8 cellular contexts compared by ENCODE assay signal in the genomic region with DNA sequence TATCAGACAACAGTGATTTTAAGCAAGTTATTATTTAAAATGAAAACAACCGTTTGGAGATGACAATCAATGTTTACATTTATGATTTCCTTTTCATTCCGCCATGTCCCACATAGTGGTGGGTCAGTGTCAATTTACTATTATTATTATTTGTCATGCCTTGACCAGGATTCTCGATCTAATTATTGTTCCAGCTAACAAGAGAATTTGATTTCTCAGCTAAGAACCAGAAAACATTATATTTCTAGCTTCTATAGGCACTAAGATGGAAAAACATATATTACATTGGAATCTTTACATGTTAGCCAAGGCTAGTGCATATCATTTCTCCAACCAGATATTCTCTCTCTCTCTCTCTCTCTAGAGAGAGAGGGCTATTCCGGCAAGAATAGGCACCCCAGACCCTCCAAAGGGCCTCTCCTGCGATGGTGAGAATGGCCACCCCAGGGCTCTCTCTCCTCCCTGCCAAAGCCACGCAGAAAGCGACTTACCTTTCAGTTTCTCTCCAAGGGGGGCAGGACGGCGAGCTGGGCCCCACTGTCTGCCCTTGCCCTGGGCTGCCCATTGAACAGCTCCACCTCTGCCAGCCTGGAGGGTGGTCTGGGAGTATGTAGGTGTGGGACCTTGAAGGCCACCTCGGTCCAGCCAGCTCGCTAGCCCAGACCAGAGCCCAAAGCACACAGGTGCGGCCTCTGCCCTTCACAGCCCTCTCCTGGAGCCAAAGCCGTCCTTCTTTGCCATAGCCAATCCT. TPM values are rescaled to one million over a fixed set of nuclear protein-coding genes. Genes with fewer than 3 reads are reported as not detected.
DNase-seq lines count a peak whose midpoint lies in the region; ATAC-seq, FAIRE-seq and TF ChIP-seq lines count a peak whose summit lies in the region.

No MANE protein-coding gene starts in this region.

- H3K36me3 ChIP-seq in HepG2 (replicated peaks in 1 of 2; ENCODE audit: control insufficient read depth in 1 of 2, insufficient read depth in 2 of 2, low read length in 2 of 2) (no peaks in the 10 kb centered on the region; a peak in 2 of 5 replicates), right lobe of liver (no peaks in the 10 kb centered on the region), WERI-Rb-1 (no peaks in the 10 kb centered on the region), mesenchymal stem cell (ENCODE audit: control insufficient read depth in 1 of 2, insufficient read depth in 2 of 2, low read depth in 1 of 2, low read length in 2 of 2) (peaks cover 12 to 34% of the 10 kb centered on the region in 2 experiments), vagina (no peaks in the 10 kb centered on the region)
- no peaks in the 10 kb centered on the region for H3K36me3 ChIP-seq in effector memory CD4-positive, alpha-beta T cell (ENCODE audit: control insufficient read depth, insufficient read depth, low read length)

- H2AFZ ChIP-seq in HepG2 (ENCODE audit: low read length) (peak overlapping the region; percentile 89), mesenchymal stem cell (ENCODE audit: low read depth, low read length) (no peak overlapping the region)

- H3K4me1 ChIP-seq in HepG2 (ENCODE audit: insufficient read depth, low read length) (peaks cover 40% of the 10 kb centered on the region), right lobe of liver (peaks cover 0 to 7% (median 4%) of the 10 kb centered on the region in 4 donors), mesenchymal stem cell (ENCODE audit: control insufficient read depth, insufficient read depth, low read depth, low read length) (peaks cover 13% of the 10 kb centered on the region), vagina (peaks cover 55% of the 10 kb centered on the region)
- H3K4me1 ChIP-seq in effector memory CD4-positive, alpha-beta T cell (ENCODE audit: control insufficient read depth, insufficient read depth, low read length, poor library complexity, severe bottlenecking) = peaks cover 31% of the 10 kb centered on the region

- H2BK15ac ChIP-seq in mesenchymal stem cell (ENCODE audit: low read depth, poor library complexity, severe bottlenecking) = no peak overlapping the region

- H3K4ac ChIP-seq in mesenchymal stem cell (ENCODE audit: low read depth in 1 of 2, low read length in 2 of 2) = no peak overlapping the region

- H3K27ac ChIP-seq in HepG2 (ENCODE audit: extremely low read length, insufficient read depth, low read length) (peak overlapping the region; percentile 47), right lobe of liver (no peak overlapping the region), WERI-Rb-1 (peak overlapping the region; percentile 68), mesenchymal stem cell (ENCODE audit: low read length, poor library complexity, severe bottlenecking) (no peak overlapping the region), vagina (peak overlapping the region; percentile 84)
- H3K27ac ChIP-seq in effector memory CD4-positive, alpha-beta T cell (ENCODE audit: insufficient read depth, low read length, poor library complexity, severe bottlenecking) = no peak overlapping the region

- H4K8ac ChIP-seq in mesenchymal stem cell (ENCODE audit: low read length) = no peak overlapping the region

- no peak overlapping the region for H2BK5ac ChIP-seq in mesenchymal stem cell (ENCODE audit: low read depth, low read length, poor library complexity, severe bottlenecking)

- H3K4me3 ChIP-seq in HepG2 (replicated peaks in 1 of 3; ENCODE audit: insufficient read depth in 1 of 3, low read depth in 2 of 3, low read length in 3 of 3) (peak overlapping the region; percentile 80 to 88 (median 85)), right lobe of liver (peak overlapping the region in 1 of 3 donors; percentile 37), WERI-Rb-1 (ENCODE audit: low read depth, low read length) (peak overlapping the region; percentile 56), mesenchymal stem cell (ENCODE audit: insufficient read depth in 1 of 2, low read depth in 1 of 2, low read length in 2 of 2) (peak overlapping the region in 1 of 2 experiments; percentile 82), vagina (peak overlapping the region; percentile 49 to 57)
- no peak overlapping the region for H3K4me3 ChIP-seq in effector memory CD4-positive, alpha-beta T cell (ENCODE audit: insufficient read depth, low read depth, low read length, poor library complexity, severe bottlenecking)

- no peak overlapping the region for H2AK5ac ChIP-seq in mesenchymal stem cell (ENCODE audit: low read length, severe bottlenecking)

- H3K27me3 ChIP-seq in HepG2 (ENCODE audit: control insufficient read depth in 1 of 2, insufficient read depth in 2 of 2, low read length in 2 of 2) = peaks cover 3 to 38% of the 10 kb centered on the region in 2 experiments
- H3K27me3 ChIP-seq in right lobe of liver = peaks cover 30 to 68% of the 10 kb centered on the region in 2 donors
- peaks cover 50% of the 10 kb centered on the region for H3K27me3 ChIP-seq in WERI-Rb-1 (ENCODE audit: insufficient read depth, low read depth, severe bottlenecking)
- H3K27me3 ChIP-seq in mesenchymal stem cell (ENCODE audit: control insufficient read depth in 1 of 2, insufficient read depth in 1 of 2, low read length in 2 of 2) = peaks cover 0 to 53% of the 10 kb centered on the region in 2 experiments
- no peaks in the 10 kb centered on the region for H3K27me3 ChIP-seq in vagina
- peaks cover 78% of the 10 kb centered on the region for H3K27me3 ChIP-seq in effector memory CD4-positive, alpha-beta T cell (replicated peaks; ENCODE audit: control insufficient read depth, insufficient read depth, low read length, poor library complexity, severe bottlenecking)

- no peak for FAIRE-seq in HepG2 (lab: Jason Lieb, UNC)

- H3K23ac ChIP-seq in mesenchymal stem cell (ENCODE audit: low read length in 2 of 2) = no peak overlapping the region

- no TSS peak for BruUV-seq in HepG2 (replicated peaks; lab: Mats Ljungman, UMichigan)

- no peak overlapping the region for H2BK120ac ChIP-seq in mesenchymal stem cell (ENCODE audit: low read depth, low read length)

- in situ Hi-C loops in HepG2 (cut with HindIII; ENCODE audit: extremely low pct_ligation_motif_present, low pct_unique_long_range_greater_than_20kb) = loop anchor here (25.0 kb wide), 1 partner anchor 1063 kb away; no protein-coding TSS in a partner anchor

- H3K14ac ChIP-seq in mesenchymal stem cell (ENCODE audit: low read length in 2 of 2) = no peak overlapping the region

- peaks cover 25% of the 10 kb centered on the region for H3K79me1 ChIP-seq in mesenchymal stem cell (replicated peaks; ENCODE audit: low read length, poor library complexity, severe bottlenecking)

- H2BK12ac ChIP-seq in mesenchymal stem cell (ENCODE audit: low read length in 2 of 2) = peak overlapping the region in 1 of 2 experiments; percentile 38

- H3K4me2 ChIP-seq in HepG2 (ENCODE audit: low read depth, low read length) (peak overlapping the region; percentile 88), mesenchymal stem cell (ENCODE audit: low read length, poor library complexity, severe bottlenecking) (no peak overlapping the region)

- 11% methylated on average over 8 of the region's 13 CpGs for WGBS in HepG2 (ENCODE audit: low lambda C conversion rate)
- WGBS in right lobe of liver (ENCODE audit: insufficient coverage, low coverage, low lambda C conversion rate, missing lambda C conversion rate) = 33% methylated on average over 8 of the region's 13 CpGs
- WGBS in mesenchymal stem cell = 66% methylated on average over 6 of the region's 13 CpGs

- H3K79me2 ChIP-seq in HepG2 (ENCODE audit: insufficient read depth, low read length) = peaks cover 5% of the 10 kb centered on the region

- H4K91ac ChIP-seq in mesenchymal stem cell (ENCODE audit: low read length) = no peak overlapping the region

- intact Hi-C loops in HepG2 (cut with micrococcal nuclease; ENCODE audit: unreplicated experiment) (no loop called here), right lobe of liver (cut with DNase I) (loop anchor here in 1 of 2 donors (10.0 kb wide), 1 partner anchor 775 kb away; no protein-coding TSS in a partner anchor), vagina (cut with DNase I) (loop anchor here (10.0 kb wide), 1 partner anchor 945 kb away; a partner anchor contains a TSS)

- DNase-seq in HepG2 (ENCODE audit: low spot score) = no peak
- DNase-seq in right lobe of liver = no peak
- DNase-seq in WERI-Rb-1 = no peak
- no peak for DNase-seq in mesenchymal stem cell
- DNase-seq in vagina (ENCODE audit: extremely low spot score in 2 of 2) = peak in 1 of 2 donors; percentile 88
- DNase-seq in COLO829 (ENCODE audit: low spot score) = no peak
- DNase-seq in effector memory CD4-positive, alpha-beta T cell = no peak

- peak overlapping the region; percentile 76 for H3K9ac ChIP-seq in HepG2 (ENCODE audit: insufficient read depth, low read depth, low read length)
- H3K9ac ChIP-seq in mesenchymal stem cell (ENCODE audit: low read length) = peak overlapping the region; percentile 90

- TF ChIP-seq RAD21 in HepG2 (CRISPR knock-in tag; IDR thresholded peaks at IDR 0.05) = no peak

- no peak overlapping the region for H3K18ac ChIP-seq in mesenchymal stem cell (ENCODE audit: low read depth in 1 of 2, low read length in 2 of 2)

- TF ChIP-seq EP300 in HepG2 (IDR thresholded peaks at IDR 0.05; ENCODE audit: low read depth in 2 of 2, low read length in 2 of 2) (no peak), HepG2 (CRISPR knock-in tag; IDR thresholded peaks at IDR 0.05; ENCODE audit: borderline replicate concordance) (no peak)

- TF ChIP-seq CTCF in HepG2 (CRISPR knock-in tag; IDR thresholded peaks at IDR 0.05) = no peak
- no peak for TF ChIP-seq CTCF in right lobe of liver (IDR thresholded peaks at IDR 0.05)
- no peak for TF ChIP-seq CTCF in WERI-Rb-1 (IDR thresholded peaks at IDR 0.05; ENCODE audit: low read depth, low read length)
- TF ChIP-seq CTCF in vagina (IDR thresholded peaks at IDR 0.05) = no peak

- peak; percentile 73 for ATAC-seq in HepG2
- no peak for ATAC-seq in right lobe of liver
- no peak for ATAC-seq in HG02610 (IDR thresholded peaks at IDR 0.05; ENCODE audit: unreplicated experiment)

- CTCF ChIA-PET in HepG2 (lab: Yijun Ruan, JAX; ENCODE audit: low intra/inter-chr PET ratio, low total read pairs) = interaction anchor here (1.7 kb wide), 1 partner anchor 11 kb away, joined by 13 read pairs; no protein-coding TSS in a partner anchor

- H4K20me1 ChIP-seq in HepG2 (ENCODE audit: insufficient read depth, low read length) = no peaks in the 10 kb centered on the region

- TF ChIP-seq POLR2A in HepG2 (IDR thresholded peaks at IDR 0.05; ENCODE audit: insufficient read depth in 1 of 2, low read depth in 2 of 2, low read length in 2 of 2) (no peak), right lobe of liver (IDR thresholded peaks at IDR 0.05) (no peak), vagina (IDR thresholded peaks at IDR 0.05) (no peak)

- H3K9me3 ChIP-seq in HepG2 (ENCODE audit: low read length) = no peaks in the 10 kb centered on the region
- H3K9me3 ChIP-seq in right lobe of liver = no peaks in the 10 kb centered on the region
- no peaks in the 10 kb centered on the region for H3K9me3 ChIP-seq in WERI-Rb-1 (ENCODE audit: severe bottlenecking)
- no peaks in the 10 kb centered on the region for H3K9me3 ChIP-seq in mesenchymal stem cell (ENCODE audit: control insufficient read depth, low read length)
- H3K9me3 ChIP-seq in vagina = no peaks in the 10 kb centered on the region
- H3K9me3 ChIP-seq in effector memory CD4-positive, alpha-beta T cell (ENCODE audit: control insufficient read depth, low read length) = no peaks in the 10 kb centered on the region

- POLR2A ChIA-PET in HepG2 (lab: Yijun Ruan, JAX) = interaction anchor here (1.2 to 1.9 kb wide), 7 partner anchors 8 to 286 kb away, joined by 3 to 10 read pairs (median 6); a partner anchor contains a TSS

RNA-seq across cellular contexts. Expression of a gene that starts 2.4 kb away (rescaled TPM):
- 2.1 and 2.9 TPM in 2 replicates for total RNA-seq in HepG2 (2016; rRNA removed; fragmentation: Illumina TruSeq; extraction: Trizol)
- total RNA-seq in HepG2 (2016; cell fraction: cytosol; rRNA removed; fragmentation: Illumina TruSeq; extraction: Trizol; ENCODE audit: low read depth) = 0.51 and 0.71 TPM in 2 replicates
- 1.7 and 2.6 TPM in 2 replicates for total RNA-seq in HepG2 (2016; cell fraction: insoluble cytoplasmic fraction; rRNA removed; fragmentation: Illumina TruSeq; extraction: Trizol)
- 1.6 and 1.9 TPM in 2 replicates for total RNA-seq in HepG2 (2016; cell fraction: membrane; rRNA removed; fragmentation: Illumina TruSeq; extraction: Trizol)
- 3.5 and 4.8 TPM in 2 replicates for total RNA-seq in HepG2 (2016; cell fraction: nucleus; rRNA removed; fragmentation: Illumina TruSeq; extraction: Trizol)
- 4.3 and 4.6 TPM in 2 replicates for polyA plus RNA-seq in HepG2 (2011; rRNA removed)
- 1.3 and 1.5 TPM in 2 replicates for polyA plus RNA-seq in HepG2 (2011; cell fraction: cytosol; rRNA removed)
- 12.3 and 16.6 TPM in 2 replicates for polyA plus RNA-seq in HepG2 (2011; cell fraction: nucleus; rRNA removed)
- 3.8 and 6.3 TPM in 2 replicates for polyA plus RNA-seq in HepG2 (2012)
- polyA plus RNA-seq in HepG2 (2016; cell fraction: cytosol; fragmentation: Illumina TruSeq; extraction: Trizol; ENCODE audit: low read depth) = 0.74 and 0.97 TPM in 2 replicates
- polyA plus RNA-seq in HepG2 (2016; cell fraction: insoluble cytoplasmic fraction; fragmentation: Illumina TruSeq; extraction: Trizol; ENCODE audit: low read depth) = 4.9 and 6.7 TPM in 2 replicates
- 3.4 TPM in 2 replicates for polyA plus RNA-seq in HepG2 (2016; cell fraction: membrane; fragmentation: Illumina TruSeq; extraction: Trizol; ENCODE audit: low read depth)
- 26.3 and 26.9 TPM in 2 replicates for polyA plus RNA-seq in HepG2 (2016; cell fraction: nucleus; fragmentation: Illumina TruSeq; extraction: Trizol; ENCODE audit: insufficient read depth, low read depth)
- polyA minus RNA-seq in HepG2 (2011; rRNA and poly(A)+ RNA removed; ENCODE audit: low replicate concordance) = 1.7 TPM in 1 of 2 replicates, not detected in the other
- polyA minus RNA-seq in HepG2 (2011; cell fraction: cytosol; rRNA and poly(A)+ RNA removed) = 0.88 and 1.1 TPM in 2 replicates
- polyA minus RNA-seq in HepG2 (2011; cell fraction: nucleus; rRNA and poly(A)+ RNA removed) = 2.2 and 4.6 TPM in 2 replicates
- total RNA-seq in right lobe of liver = under 1 TPM in 4 of 6 experiments, not detected in 2; 0.17 to 0.26 (median 0.25) TPM
- polyA plus RNA-seq in mesenchymal stem cell (2013, experiment 1 of 2) = 0.39 TPM
- polyA plus RNA-seq in mesenchymal stem cell (2013, experiment 2 of 2) = 0.51 TPM
- 3.9 TPM for total RNA-seq in vagina

RNA-seq across cellular contexts. Expression of a gene that starts 2.4 kb away (rescaled TPM):
- total RNA-seq in HepG2 (2016; rRNA removed; fragmentation: Illumina TruSeq; extraction: Trizol) (0.95 and 1.3 TPM in 2 replicates), right lobe of liver (not detected), vagina (1.7 TPM)
- total RNA-seq in HepG2 (2016; cell fraction: cytosol; rRNA removed; fragmentation: Illumina TruSeq; extraction: Trizol; ENCODE audit: low read depth) = 0.71 TPM in 1 of 2 replicates, not detected in the other
- total RNA-seq in HepG2 (2016; cell fraction: insoluble cytoplasmic fraction; rRNA removed; fragmentation: Illumina TruSeq; extraction: Trizol) = 0.79 and 1.2 TPM in 2 replicates
- 0.41 and 0.65 TPM in 2 replicates for total RNA-seq in HepG2 (2016; cell fraction: membrane; rRNA removed; fragmentation: Illumina TruSeq; extraction: Trizol)
- 1.1 and 3.7 TPM in 2 replicates for total RNA-seq in HepG2 (2016; cell fraction: nucleus; rRNA removed; fragmentation: Illumina TruSeq; extraction: Trizol)
- polyA plus RNA-seq in HepG2 (2011; rRNA removed) = 0.68 and 1.5 TPM in 2 replicates
- polyA plus RNA-seq in HepG2 (2011; cell fraction: cytosol; rRNA removed) = 0.38 and 0.74 TPM in 2 replicates
- polyA plus RNA-seq in HepG2 (2011; cell fraction: nucleus; rRNA removed) = 4.3 and 4.7 TPM in 2 replicates
- 0.47 and 0.68 TPM in 2 replicates for polyA plus RNA-seq in HepG2 (2012)
- polyA plus RNA-seq in HepG2 (2016; cell fraction: cytosol; fragmentation: Illumina TruSeq; extraction: Trizol; ENCODE audit: low read depth) = 0.18 TPM in 1 of 2 replicates, not detected in the other
- polyA plus RNA-seq in HepG2 (2016; cell fraction: insoluble cytoplasmic fraction; fragmentation: Illumina TruSeq; extraction: Trizol; ENCODE audit: low read depth) = 0.94 and 0.99 TPM in 2 replicates
- 0.22 TPM in 1 of 2 replicates, not detected in the other for polyA plus RNA-seq in HepG2 (2016; cell fraction: membrane; fragmentation: Illumina TruSeq; extraction: Trizol; ENCODE audit: low read depth)
- 3.5 and 4.1 TPM in 2 replicates for polyA plus RNA-seq in HepG2 (2016; cell fraction: nucleus; fragmentation: Illumina TruSeq; extraction: Trizol; ENCODE audit: insufficient read depth, low read depth)
- 1.2 and 2.5 TPM in 2 replicates for polyA minus RNA-seq in HepG2 (2011; rRNA and poly(A)+ RNA removed; ENCODE audit: low replicate concordance)
- polyA minus RNA-seq in HepG2 (2011; cell fraction: cytosol; rRNA and poly(A)+ RNA removed) = 0.79 TPM in 1 of 2 replicates, not detected in the other
- polyA minus RNA-seq in HepG2 (2011; cell fraction: nucleus; rRNA and poly(A)+ RNA removed) = 2.1 and 3.0 TPM in 2 replicates
- polyA plus RNA-seq in mesenchymal stem cell (2013, experiment 1 of 2) = 0.62 TPM
- polyA plus RNA-seq in mesenchymal stem cell (2013, experiment 2 of 2) = 0.59 TPM

RNA-seq across cellular contexts. Expression of a gene that starts 6.5 kb away (rescaled TPM):
- total RNA-seq in HepG2 (2016; rRNA removed; fragmentation: Illumina TruSeq; extraction: Trizol) = not detected in 2 replicates
- not detected in 2 replicates for total RNA-seq in HepG2 (2016; cell fraction: cytosol; rRNA removed; fragmentation: Illumina TruSeq; extraction: Trizol; ENCODE audit: low read depth)
- total RNA-seq in HepG2 (2016; cell fraction: insoluble cytoplasmic fraction; rRNA removed; fragmentation: Illumina TruSeq; extraction: Trizol) = not detected in 2 replicates
- 0.07 and 0.15 TPM in 2 replicates for total RNA-seq in HepG2 (2016; cell fraction: membrane; rRNA removed; fragmentation: Illumina TruSeq; extraction: Trizol)
- total RNA-seq in HepG2 (2016; cell fraction: nucleus; rRNA removed; fragmentation: Illumina TruSeq; extraction: Trizol) = not detected in 2 replicates
- polyA plus RNA-seq in HepG2 (2011; rRNA removed) = 0.05 and 0.10 TPM in 2 replicates
- 0.07 and 0.13 TPM in 2 replicates for polyA plus RNA-seq in HepG2 (2011; cell fraction: cytosol; rRNA removed)
- polyA plus RNA-seq in HepG2 (2011; cell fraction: nucleus; rRNA removed) = 0.08 TPM in 1 of 2 replicates, not detected in the other
- 0.32 TPM in 1 of 2 replicates, not detected in the other for polyA plus RNA-seq in HepG2 (2012)
- 0.10 TPM in 1 of 2 replicates, not detected in the other for polyA plus RNA-seq in HepG2 (2016; cell fraction: cytosol; fragmentation: Illumina TruSeq; extraction: Trizol; ENCODE audit: low read depth)
- 0.22 and 0.31 TPM in 2 replicates for polyA plus RNA-seq in HepG2 (2016; cell fraction: insoluble cytoplasmic fraction; fragmentation: Illumina TruSeq; extraction: Trizol; ENCODE audit: low read depth)
- polyA plus RNA-seq in HepG2 (2016; cell fraction: membrane; fragmentation: Illumina TruSeq; extraction: Trizol; ENCODE audit: low read depth) = 0.26 and 0.30 TPM in 2 replicates
- polyA plus RNA-seq in HepG2 (2016; cell fraction: nucleus; fragmentation: Illumina TruSeq; extraction: Trizol; ENCODE audit: insufficient read depth, low read depth) = not detected in 2 replicates
- polyA minus RNA-seq in HepG2 (2011; rRNA and poly(A)+ RNA removed; ENCODE audit: low replicate concordance) = 0.08 and 3.8 TPM in 2 replicates
- 0.30 and 1.1 TPM in 2 replicates for polyA minus RNA-seq in HepG2 (2011; cell fraction: cytosol; rRNA and poly(A)+ RNA removed)
- not detected in 2 replicates for polyA minus RNA-seq in HepG2 (2011; cell fraction: nucleus; rRNA and poly(A)+ RNA removed)
- total RNA-seq in right lobe of liver = not detected
- polyA plus RNA-seq in mesenchymal stem cell (2013, experiment 1 of 2) = 3.1 TPM
- polyA plus RNA-seq in mesenchymal stem cell (2013, experiment 2 of 2) = 3.2 TPM
- 23.8 TPM for total RNA-seq in vagina

RNA-seq across cellular contexts. Expression of a gene that starts 6.5 kb away (rescaled TPM):
- total RNA-seq in HepG2 (2016; rRNA removed; fragmentation: Illumina TruSeq; extraction: Trizol) = 3.2 and 3.9 TPM in 2 replicates
- total RNA-seq in HepG2 (2016; cell fraction: cytosol; rRNA removed; fragmentation: Illumina TruSeq; extraction: Trizol; ENCODE audit: low read depth) = 0.71 and 0.97 TPM in 2 replicates
- 3.0 TPM in 2 replicates for total RNA-seq in HepG2 (2016; cell fraction: insoluble cytoplasmic fraction; rRNA removed; fragmentation: Illumina TruSeq; extraction: Trizol)
- total RNA-seq in HepG2 (2016; cell fraction: membrane; rRNA removed; fragmentation: Illumina TruSeq; extraction: Trizol) = 2.1 and 3.2 TPM in 2 replicates
- total RNA-seq in HepG2 (2016; cell fraction: nucleus; rRNA removed; fragmentation: Illumina TruSeq; extraction: Trizol) = 2.1 and 4.1 TPM in 2 replicates
- 3.6 and 4.0 TPM in 2 replicates for polyA plus RNA-seq in HepG2 (2011; rRNA removed)
- polyA plus RNA-seq in HepG2 (2011; cell fraction: cytosol; rRNA removed) = 2.0 TPM in 2 replicates
- 4.0 and 4.1 TPM in 2 replicates for polyA plus RNA-seq in HepG2 (2011; cell fraction: nucleus; rRNA removed)
- polyA plus RNA-seq in HepG2 (2012) = 2.3 TPM in 2 replicates
- polyA plus RNA-seq in HepG2 (2016; cell fraction: cytosol; fragmentation: Illumina TruSeq; extraction: Trizol; ENCODE audit: low read depth) = 0.70 and 1.1 TPM in 2 replicates
- 4.1 and 4.3 TPM in 2 replicates for polyA plus RNA-seq in HepG2 (2016; cell fraction: insoluble cytoplasmic fraction; fragmentation: Illumina TruSeq; extraction: Trizol; ENCODE audit: low read depth)
- 2.2 and 2.8 TPM in 2 replicates for polyA plus RNA-seq in HepG2 (2016; cell fraction: membrane; fragmentation: Illumina TruSeq; extraction: Trizol; ENCODE audit: low read depth)
- polyA plus RNA-seq in HepG2 (2016; cell fraction: nucleus; fragmentation: Illumina TruSeq; extraction: Trizol; ENCODE audit: insufficient read depth, low read depth) = 6.4 and 8.6 TPM in 2 replicates
- 0.98 and 2.8 TPM in 2 replicates for polyA minus RNA-seq in HepG2 (2011; rRNA and poly(A)+ RNA removed; ENCODE audit: low replicate concordance)
- polyA minus RNA-seq in HepG2 (2011; cell fraction: cytosol; rRNA and poly(A)+ RNA removed) = 1.1 and 2.2 TPM in 2 replicates
- polyA minus RNA-seq in HepG2 (2011; cell fraction: nucleus; rRNA and poly(A)+ RNA removed) = 2.7 and 3.4 TPM in 2 replicates
- 1 to 10 TPM in 2 of 6 experiments, under 1 TPM in 4; 0.18 to 1.5 (median 0.65) TPM for total RNA-seq in right lobe of liver
- 2.0 TPM for polyA plus RNA-seq in mesenchymal stem cell (2013, experiment 1 of 2)
- polyA plus RNA-seq in mesenchymal stem cell (2013, experiment 2 of 2) = 2.0 TPM
- 6.1 TPM for total RNA-seq in vagina

RNA-seq across cellular contexts. Expression of a gene that starts 15.3 kb away (rescaled TPM):
- total RNA-seq in HepG2 (2016; rRNA removed; fragmentation: Illumina TruSeq; extraction: Trizol) = not detected in 2 replicates
- total RNA-seq in HepG2 (2016; cell fraction: cytosol; rRNA removed; fragmentation: Illumina TruSeq; extraction: Trizol; ENCODE audit: low read depth) = not detected in 2 replicates
- not detected in 2 replicates for total RNA-seq in HepG2 (2016; cell fraction: insoluble cytoplasmic fraction; rRNA removed; fragmentation: Illumina TruSeq; extraction: Trizol)
- not detected in 2 replicates for total RNA-seq in HepG2 (2016; cell fraction: membrane; rRNA removed; fragmentation: Illumina TruSeq; extraction: Trizol)
- not detected in 2 replicates for total RNA-seq in HepG2 (2016; cell fraction: nucleus; rRNA removed; fragmentation: Illumina TruSeq; extraction: Trizol)
- polyA plus RNA-seq in HepG2 (2011; rRNA removed) = not detected in 2 replicates
- polyA plus RNA-seq in HepG2 (2011; cell fraction: cytosol; rRNA removed) = not detected in 2 replicates
- not detected in 2 replicates for polyA plus RNA-seq in HepG2 (2011; cell fraction: nucleus; rRNA removed)
- polyA plus RNA-seq in HepG2 (2012) = not detected in 2 replicates
- not detected in 2 replicates for polyA plus RNA-seq in HepG2 (2016; cell fraction: cytosol; fragmentation: Illumina TruSeq; extraction: Trizol; ENCODE audit: low read depth)
- not detected in 2 replicates for polyA plus RNA-seq in HepG2 (2016; cell fraction: insoluble cytoplasmic fraction; fragmentation: Illumina TruSeq; extraction: Trizol; ENCODE audit: low read depth)
- polyA plus RNA-seq in HepG2 (2016; cell fraction: membrane; fragmentation: Illumina TruSeq; extraction: Trizol; ENCODE audit: low read depth) = not detected in 2 replicates
- not detected in 2 replicates for polyA plus RNA-seq in HepG2 (2016; cell fraction: nucleus; fragmentation: Illumina TruSeq; extraction: Trizol; ENCODE audit: insufficient read depth, low read depth)
- 0.51 TPM in 1 of 2 replicates, not detected in the other for polyA minus RNA-seq in HepG2 (2011; rRNA and poly(A)+ RNA removed; ENCODE audit: low replicate concordance)
- polyA minus RNA-seq in HepG2 (2011; cell fraction: cytosol; rRNA and poly(A)+ RNA removed) = not detected in 2 replicates
- polyA minus RNA-seq in HepG2 (2011; cell fraction: nucleus; rRNA and poly(A)+ RNA removed) = not detected in 2 replicates
- under 1 TPM in 1 of 6 experiments, not detected in 5; 0.09 TPM for total RNA-seq in right lobe of liver
- polyA plus RNA-seq in mesenchymal stem cell (2013, experiment 1 of 2) = 9.8 TPM
- polyA plus RNA-seq in mesenchymal stem cell (2013, experiment 2 of 2) = 9.8 TPM
- 13.0 TPM for total RNA-seq in vagina

Comparison
In these comparisons a context has a peak if more than half of its experiments do, and no peak if none do; other contexts are left out.
1. H3K27ac ChIP-seq: peak in HepG2 (single experiment), WERI-Rb-1 (single experiment) and vagina (single experiment); none in right lobe of liver (0 of 3), mesenchymal stem cell (single experiment) and effector memory CD4-positive, alpha-beta T cell (single experiment).
2. RNA of a gene that starts 6.5 kb away (total RNA-seq): 23.8 TPM in vagina (single experiment); 0.07 to 0.15 TPM in HepG2 and not detected in right lobe of liver; every median in the first group is over 10 times any median in the second.